In the genomic region with DNA sequence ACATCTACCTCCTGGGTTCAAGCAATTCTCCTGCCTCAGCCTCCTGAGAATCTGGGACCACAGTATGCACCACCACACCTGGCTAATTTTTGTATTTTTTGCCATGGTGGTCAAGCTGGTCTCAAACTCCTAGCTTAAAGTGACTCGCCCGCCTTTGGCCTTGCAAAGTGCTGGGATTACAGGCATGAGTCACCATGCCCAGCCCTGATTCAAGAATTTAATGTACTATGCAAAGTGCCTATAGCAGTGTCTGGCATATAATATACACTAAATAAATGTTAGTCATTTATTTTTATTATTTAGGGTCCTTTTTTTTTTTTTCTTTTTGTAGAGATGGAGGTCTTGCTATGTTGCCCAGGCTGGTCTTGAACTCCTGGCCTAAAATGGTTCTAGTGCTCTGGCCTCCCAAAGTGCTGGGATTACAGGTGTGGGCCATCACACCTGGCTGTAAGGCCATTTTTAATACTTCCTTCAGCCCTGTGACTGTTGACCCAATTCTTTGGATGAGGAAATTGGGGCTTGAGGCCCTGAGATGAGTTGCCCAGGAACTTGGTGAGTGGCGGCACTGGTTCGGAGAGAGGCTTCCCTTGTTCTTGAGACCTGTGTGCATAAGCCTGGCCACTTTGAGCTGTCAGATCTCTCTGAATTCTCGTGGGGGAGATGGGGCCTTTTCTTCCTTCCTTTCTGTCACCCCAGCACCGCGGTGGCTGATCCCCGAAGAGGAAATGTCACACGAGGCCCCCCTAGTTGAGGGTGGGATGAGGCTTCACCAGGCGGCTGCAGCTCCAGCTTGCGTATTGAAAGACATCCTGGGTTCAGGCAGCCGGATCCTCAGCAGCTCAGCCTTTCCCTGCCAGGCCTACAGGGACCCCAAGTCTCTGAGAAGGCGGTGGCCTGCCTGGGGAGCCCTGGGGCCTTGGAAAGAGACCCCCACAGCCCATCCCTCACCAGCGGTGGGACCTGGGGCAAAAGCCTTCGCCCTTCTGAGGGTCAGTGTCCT, we compare ENCODE assay signal across 9 cellular contexts. TPM values are rescaled to one million over a fixed set of nuclear protein-coding genes. Genes with fewer than 3 reads are reported as not detected.
DNase-seq lines count a peak whose midpoint lies in the region; ATAC-seq and TF ChIP-seq lines count a peak whose summit lies in the region.
"Had no signal": no experiment of that assay in that cellular context is flagged by ENCODE, and none has a peak within 500 bp of the region (broad histone marks: within the 10 kb centered on the region; RNA-seq: fewer than 3 reads in every experiment).

No MANE protein-coding gene starts in this region.

- TF ChIP-seq CTCF in CD4-positive, alpha-beta T cell (IDR thresholded peaks at IDR 0.05) = no peak
- TF ChIP-seq CTCF in HCT116 (IDR thresholded peaks at IDR 0.05 in 2 of 3, conservative IDR thresholded peaks at IDR 0.05 in 1 of 3; ENCODE audit: borderline replicate concordance in 1 of 3, insufficient read depth in 1 of 3, low read depth in 2 of 3, low read length in 2 of 3) = no peak
- no peak for TF ChIP-seq CTCF in mucosa of descending colon (IDR thresholded peaks at IDR 0.05)

- BruUV-seq in HCT116 (replicated peaks; lab: Mats Ljungman, UMichigan) = no TSS peak

- peak overlapping the region; percentile 80 for H3K27ac Mint-ChIP-seq in CD4-positive, alpha-beta T cell
- peak overlapping the region; percentile 58 for H3K27ac Mint-ChIP-seq in activated T-helper 17 cell treated with anti-CD3 and anti-CD28 coated beads, Interleukin-2, amount 50 U/mL, for 72 hours

- no peaks in the 10 kb centered on the region for H3K9me3 ChIP-seq in CD4-positive, alpha-beta T cell (ENCODE audit: control insufficient read depth, low read length)
- H3K9me3 ChIP-seq in HCT116 (ENCODE audit: control insufficient read depth in 1 of 2, insufficient read depth in 1 of 2, low read depth in 1 of 2, low read length in 2 of 2) = no peaks in the 10 kb centered on the region
- H3K9me3 ChIP-seq in mucosa of descending colon = no peaks in the 10 kb centered on the region

- no peak overlapping the region for H3K9ac ChIP-seq in HCT116 (ENCODE audit: low read length)
- H3K9ac ChIP-seq: parathyroid adenoma had no signal

- H3K4me1 ChIP-seq in HCT116 (ENCODE audit: control insufficient read depth in 1 of 2, insufficient read depth in 2 of 2, low read length in 2 of 2) = peaks cover 7 to 10% of the 10 kb centered on the region in 2 experiments
- H3K4me1 ChIP-seq in mucosa of descending colon (ENCODE audit: low read depth) = no peaks in the 10 kb centered on the region

- H3K27me3 Mint-ChIP-seq in CD4-positive, alpha-beta T cell = no peaks in the 10 kb centered on the region
- no peaks in the 10 kb centered on the region for H3K27me3 Mint-ChIP-seq in activated T-helper 17 cell treated with anti-CD3 and anti-CD28 coated beads, Interleukin-2, amount 50 U/mL, for 72 hours

- H3K4me2 ChIP-seq in HCT116 (ENCODE audit: low read length) = peak overlapping the region; percentile 31

- no peaks in the 10 kb centered on the region for H4K20me1 ChIP-seq in HCT116 (ENCODE audit: insufficient read depth)

- peak overlapping the region; percentile 67 for H3K4me3 Mint-ChIP-seq in CD4-positive, alpha-beta T cell
- H3K4me3 Mint-ChIP-seq in activated T-helper 17 cell treated with anti-CD3 and anti-CD28 coated beads, Interleukin-2, amount 50 U/mL, for 72 hours = peak overlapping the region; percentile 20

- ATAC-seq in CD4-positive, alpha-beta T cell (ENCODE audit: poor library complexity) = peak; percentile 28
- peak; percentile 76 for ATAC-seq in HCT116
- no peak for ATAC-seq in activated T-helper 17 cell treated with anti-CD3 and anti-CD28 coated beads, Interleukin-2, amount 50 U/mL, for 72 hours (replicated peaks)
- ATAC-seq in mucosa of descending colon = peak; percentile 44
- ATAC-seq in HG02642 (IDR thresholded peaks at IDR 0.05; ENCODE audit: poor library complexity, unreplicated experiment) = no peak
- no peak for ATAC-seq in GM18868 (IDR thresholded peaks at IDR 0.05; ENCODE audit: unreplicated experiment)

- DNase-seq in CD4-positive, alpha-beta T cell = no peak
- no peak for DNase-seq in HCT116 (ENCODE audit: low read depth, low spot score)
- DNase-seq in mucosa of descending colon = no peak
- DNase-seq in GM19240 (ENCODE audit: insufficient read length, low spot score) = no peak
- DNase-seq: mesendoderm had no signal

- POLR2A ChIA-PET in CD4-positive, alpha-beta T cell (lab: Charles Lee) = interaction anchor here (0.9 to 9.4 kb wide), 7 partner anchors 11 to 73 kb away, joined by 3 to 100 read pairs (median 6); a partner anchor contains a TSS
- POLR2A ChIA-PET in HCT116 (lab: Charles Lee) = no interaction called here

- H3K79me2 ChIP-seq in HCT116 (ENCODE audit: insufficient read depth, low read length) = no peaks in the 10 kb centered on the region
- H3K79me2 ChIP-seq: parathyroid adenoma had no signal

- RAD21 ChIA-PET in HCT116 (lab: Charles Lee; ENCODE audit: low non-redundant PET in 1 of 2, low total read pairs in 2 of 2, uncharacterized antibody in 2 of 2, unreplicated experiment in 2 of 2) = no interaction called here

- H3K27me3 ChIP-seq in CD4-positive, alpha-beta T cell (ENCODE audit: control insufficient read depth, insufficient read depth, low read length) = no peaks in the 10 kb centered on the region
- no peaks in the 10 kb centered on the region for H3K27me3 ChIP-seq in HCT116 (ENCODE audit: insufficient read depth, low read length)

- no peaks in the 10 kb centered on the region for H3K9me2 ChIP-seq in HCT116 (ENCODE audit: insufficient read depth)

- H3K9me3 Mint-ChIP-seq in CD4-positive, alpha-beta T cell = no peaks in the 10 kb centered on the region
- H3K9me3 Mint-ChIP-seq in activated T-helper 17 cell treated with anti-CD3 and anti-CD28 coated beads, Interleukin-2, amount 50 U/mL, for 72 hours = no peaks in the 10 kb centered on the region

- H3K4me3 ChIP-seq in HCT116 (replicated peaks in 1 of 2; ENCODE audit: low read depth in 1 of 2, low read length in 2 of 2) (no peak overlapping the region), mucosa of descending colon (no peak overlapping the region)

- H3K36me3 Mint-ChIP-seq in CD4-positive, alpha-beta T cell (ENCODE audit: low read depth) = no peaks in the 10 kb centered on the region
- H3K36me3 Mint-ChIP-seq in activated T-helper 17 cell treated with anti-CD3 and anti-CD28 coated beads, Interleukin-2, amount 50 U/mL, for 72 hours (ENCODE audit: low read depth) = no peaks in the 10 kb centered on the region

- no peak for TF ChIP-seq RAD21 in HCT116 (IDR thresholded peaks at IDR 0.05; ENCODE audit: low read depth)

- no peak for TF ChIP-seq POLR2A in HCT116 (IDR thresholded peaks at IDR 0.05; ENCODE audit: borderline replicate concordance, extremely low read depth, insufficient read depth, insufficient read length)

- intact Hi-C loops in CD4-positive, alpha-beta T cell (cut with DNase I, micrococcal nuclease) = loop anchor here (2.0 kb wide), 1 partner anchor 15 kb away; no protein-coding TSS in a partner anchor
- intact Hi-C loops in HCT116 (cut with micrococcal nuclease) = no loop called here
- intact Hi-C loops in mucosa of descending colon (cut with DNase I, micrococcal nuclease) = no loop called here

- CTCF ChIA-PET in CD4-positive, alpha-beta T cell (lab: Charles Lee) = no interaction called here
- CTCF ChIA-PET in HCT116 (lab: Charles Lee) = no interaction called here

- peak overlapping the region; percentile 57 for H3K27ac ChIP-seq in CD4-positive, alpha-beta T cell (ENCODE audit: low read depth, low read length)
- H3K27ac ChIP-seq in HCT116 (ENCODE audit: low read depth, low read length) = no peak overlapping the region
- H3K27ac ChIP-seq: parathyroid adenoma had no signal

- peaks cover 64% of the 10 kb centered on the region for H3K4me1 Mint-ChIP-seq in CD4-positive, alpha-beta T cell (ENCODE audit: low read depth)
- peaks cover 5% of the 10 kb centered on the region for H3K4me1 Mint-ChIP-seq in activated T-helper 17 cell treated with anti-CD3 and anti-CD28 coated beads, Interleukin-2, amount 50 U/mL, for 72 hours

- H2AFZ ChIP-seq in HCT116 (ENCODE audit: low read depth, low read length, poor library complexity, severe bottlenecking) = peak overlapping the region; percentile 4
- H2AFZ ChIP-seq: parathyroid adenoma had no signal

- no peaks in the 10 kb centered on the region for H3K36me3 ChIP-seq in HCT116 (ENCODE audit: control insufficient read depth in 1 of 2, insufficient read depth in 2 of 2, low read length in 2 of 2)
- no peaks in the 10 kb centered on the region for H3K36me3 ChIP-seq in mucosa of descending colon (ENCODE audit: low read depth)

TF ChIP-seq in HCT116, 20 proteins besides CTCF, POLR2A, EP300 and RAD21:
- TF ChIP-seq JUND (IDR thresholded peaks at IDR 0.05) (peak; percentile 23; the same call in 1 of the 2 replicates), EZH2 (IDR thresholded peaks at IDR 0.05) (no peak), EGR1 (IDR thresholded peaks at IDR 0.05; ENCODE audit: low read depth) (no peak), TCF7L2 (IDR thresholded peaks at IDR 0.05; ENCODE audit: borderline replicate concordance, extremely low read depth, insufficient read depth, insufficient read length) (no peak), ELF1 (IDR thresholded peaks at IDR 0.05; ENCODE audit: borderline replicate concordance, low read depth) (no peak), POLR2AphosphoS5 (IDR thresholded peaks at IDR 0.05; ENCODE audit: low read depth, low read length) (no peak), CEBPB (IDR thresholded peaks at IDR 0.05; ENCODE audit: low read depth) (no peak), FOSL1 (IDR thresholded peaks at IDR 0.05; ENCODE audit: low read depth) (peak; percentile 29; the same call in 1 of the 2 replicates)
- TF ChIP-seq, protein P1, sequence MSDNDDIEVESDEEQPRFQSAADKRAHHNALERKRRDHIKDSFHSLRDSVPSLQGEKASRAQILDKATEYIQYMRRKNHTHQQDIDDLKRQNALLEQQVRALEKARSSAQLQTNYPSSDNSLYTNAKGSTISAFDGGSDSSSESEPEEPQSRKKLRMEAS (IDR thresholded peaks at IDR 0.05) = no peak

RNA-seq across cellular contexts. Expression of a gene that starts 38.7 kb away (rescaled TPM):
- 100 to 1,000 TPM; 156 to 160 TPM for total RNA-seq in CD4-positive, alpha-beta T cell
- total RNA-seq in HCT116 (2021; ENCODE audit: unreplicated experiment) = 3.3 TPM
- polyA plus RNA-seq in HCT116 (2012) = 2.0 and 3.0 TPM in 2 replicates
- 100 to 1,000 TPM; 216 to 327 TPM for total RNA-seq in activated T-helper 17 cell treated with anti-CD3 and anti-CD28 coated beads, Interleukin-2, amount 50 U/mL, for 72 hours
- total RNA-seq in mucosa of descending colon = 10 to 100 TPM in 2 of 3 donors, 1 to 10 TPM in 1; 8.5 to 13.0 (median 11.6) TPM

RNA-seq across cellular contexts. Expression of a gene that starts 49.0 kb away (rescaled TPM):
- 10 to 100 TPM; 24.4 to 28.1 TPM for total RNA-seq in CD4-positive, alpha-beta T cell
- total RNA-seq in HCT116 (2021; ENCODE audit: unreplicated experiment) (32.3 TPM), mucosa of descending colon (10 to 100 TPM; 28.2 to 31.0 (median 30.3) TPM)
- 16.7 and 23.2 TPM in 2 replicates for polyA plus RNA-seq in HCT116 (2012)
- 10 to 100 TPM; 15.0 to 26.8 TPM for total RNA-seq in activated T-helper 17 cell treated with anti-CD3 and anti-CD28 coated beads, Interleukin-2, amount 50 U/mL, for 72 hours

Comparison
In these comparisons a context has a peak if more than half of its experiments do, and no peak if none do; other contexts are left out.
1. ATAC-seq: peak in CD4-positive, alpha-beta T cell (single experiment), HCT116 (single experiment) and mucosa of descending colon (single experiment); none in activated T-helper 17 cell treated with anti-CD3 and anti-CD28 coated beads, Interleukin-2, amount 50 U/mL, for 72 hours (single experiment), HG02642 (single experiment) and GM18868 (single experiment).
2. RNA of a gene that starts 38.7 kb away (total RNA-seq): 216 to 327 TPM in activated T-helper 17 cell treated with anti-CD3 and anti-CD28 coated beads, Interleukin-2, amount 50 U/mL, for 72 hours and 156 to 160 TPM in CD4-positive, alpha-beta T cell; 8.5 to 13.0 TPM in mucosa of descending colon and 3.3 TPM in HCT116 (single experiment); every median in the first group is over 10 times any median in the second.
3. intact Hi-C loops: an anchor here in CD4-positive, alpha-beta T cell (2.0 kb wide); none called in HCT116 and mucosa of descending colon.